Comparison of ENCODE assay signal across 8 cellular contexts in genomic region chr15:78506971-78507830, GRCh38. TPM values are rescaled to one million over a fixed set of nuclear protein-coding genes. Genes with fewer than 3 reads are reported as not detected.
A peak's percentile ranks its signal among the peaks of the same experiment; 100 is the strongest.
DNase-seq lines count a peak whose midpoint lies in the region; ATAC-seq and TF ChIP-seq lines count a peak whose summit lies in the region.

HYKK (plus strand) TSS chr15:78507577; CDS start chr15:78513089, 5,512 bp downstream.

- H3K4me3 Mint-ChIP-seq in activated CD4-positive, alpha-beta T cell treated with anti-CD3 and anti-CD28 coated beads for 36 hours, result peak within 1 kb of the TSS; percentile 77

- H3K36me3 ChIP-seq in colonic mucosa, result no peaks in the 10 kb centered on the region

- peak within 1 kb of the TSS; percentile 97 for H3K4me3 ChIP-seq in colonic mucosa

- intact Hi-C loops in activated CD4-positive, alpha-beta T cell treated with anti-CD3 and anti-CD28 coated beads for 36 hours (cut with DNase I, micrococcal nuclease), result loop anchor here (1.0 to 10.0 kb wide), 6 partner anchors 33 to 358 kb away; partner anchors contain the start of genes PSMA4 (in 2 of the 2), CHRNA5 (in 1 of the 2), IDH3A (in 1 of the 2) and IREB2 (in 1 of the 2)
- intact Hi-C loops in colonic mucosa (cut with DNase I), result no loop called here

- CTCF ChIA-PET in activated CD4-positive, alpha-beta T cell treated with anti-CD3 and anti-CD28 coated beads for 36 hours (lab: Charles Lee), result no interaction called here

- H3K27ac Mint-ChIP-seq in activated CD4-positive, alpha-beta T cell treated with anti-CD3 and anti-CD28 coated beads for 36 hours, result peak within 1 kb of the TSS; percentile 58

- no peaks in the 10 kb centered on the region for H3K27me3 Mint-ChIP-seq in activated CD4-positive, alpha-beta T cell treated with anti-CD3 and anti-CD28 coated beads for 36 hours

- H3K4me1 ChIP-seq in colonic mucosa, result no peaks in the 10 kb centered on the region

- no peaks in the 10 kb centered on the region for H3K9me3 Mint-ChIP-seq in activated CD4-positive, alpha-beta T cell treated with anti-CD3 and anti-CD28 coated beads for 36 hours (ENCODE audit: low read depth)

- no peaks in the 10 kb centered on the region for H3K9me3 ChIP-seq in colonic mucosa

- peak; percentile 72 for ATAC-seq in HG03439 (IDR thresholded peaks at IDR 0.05; ENCODE audit: unreplicated experiment)
- peak; percentile 91 for ATAC-seq in activated CD4-positive, alpha-beta T cell treated with anti-CD3 and anti-CD28 coated beads for 36 hours

- H3K27ac ChIP-seq in colonic mucosa, result no peak within 1 kb of the TSS

- H3K36me3 Mint-ChIP-seq in activated CD4-positive, alpha-beta T cell treated with anti-CD3 and anti-CD28 coated beads for 36 hours (ENCODE audit: low read depth), result peaks cover under 1% of the 10 kb centered on the region

- POLR2A ChIA-PET in activated CD4-positive, alpha-beta T cell treated with anti-CD3 and anti-CD28 coated beads for 36 hours (lab: Charles Lee), result no interaction called here

- H3K9ac ChIP-seq in colonic mucosa (ENCODE audit: low read depth in 2 of 2, low read length in 2 of 2), result peak within 1 kb of the TSS; percentile 81 to 85

- no peaks in the 10 kb centered on the region for H3K27me3 ChIP-seq in colonic mucosa

- peaks cover 22% of the 10 kb centered on the region for H3K4me1 Mint-ChIP-seq in activated CD4-positive, alpha-beta T cell treated with anti-CD3 and anti-CD28 coated beads for 36 hours

- DNase-seq in AG20443 (ENCODE audit: low spot score), result peak; percentile 97
- peak; percentile 82 for DNase-seq in GM19238 (ENCODE audit: insufficient read length, low spot score)
- DNase-seq in NCI-H510A (lab: John Stamatoyannopoulos, UW), result peak; percentile 93
- DNase-seq in activated CD4-positive, alpha-beta T cell treated with anti-CD3 and anti-CD28 coated beads for 36 hours, result peak; percentile 87
- peak; percentile 96 for DNase-seq in colonic mucosa
- DNase-seq in kidney glomerular epithelial cell (lab: John Stamatoyannopoulos, UW), result peak; percentile 98
- DNase-seq in stimulated activated CD4-positive, alpha-beta T cell treated with anti-CD3 and anti-CD28 coated beads, Interleukin-15, amount 100 ng/mL, for 24 hours, result peak; percentile 91

- no peak for TF ChIP-seq CTCF in colonic mucosa (IDR thresholded peaks at IDR 0.05)

RNA-seq across cellular contexts. Expression of gene HYKK, which starts in this region (rescaled TPM):
- total RNA-seq in activated CD4-positive, alpha-beta T cell treated with anti-CD3 and anti-CD28 coated beads for 36 hours, result 1 to 10 TPM; 2.5 to 4.2 TPM
- total RNA-seq in colonic mucosa, result 1 to 10 TPM; 7.2 to 7.6 TPM
